Comparison of ENCODE assay signal across 23 cellular contexts in genomic region chr14:66003082-66003740, GRCh38.
A peak's percentile ranks its signal among the peaks of the same experiment; 100 is the strongest.
DNase-seq lines count a peak whose midpoint lies in the region; ATAC-seq and TF ChIP-seq lines count a peak whose summit lies in the region.
"Had no signal": no experiment of that assay in that cellular context is flagged by ENCODE, and none has a peak within 500 bp of the region (broad histone marks: within the 10 kb centered on the region; RNA-seq: fewer than 3 reads in every experiment).

No MANE protein-coding gene starts in this region.

- POLR2A ChIA-PET in PC-3 (lab: Charles Lee; ENCODE audit: unreplicated experiment) = no interaction called here

- intact Hi-C loops in PC-3 (cut with micrococcal nuclease) (no loop called here), upper lobe of right lung (cut with DNase I) (no loop called here)

- no peaks in the 10 kb centered on the region for H3K79me2 ChIP-seq in PC-3 (ENCODE audit: low read length)

- peak; percentile 73 for ATAC-seq in PC-3
- ATAC-seq in upper lobe of right lung = peak; percentile 40
- no peak for ATAC-seq in GM19035 (IDR thresholded peaks at IDR 0.05; ENCODE audit: unreplicated experiment)
- ATAC-seq: CD8-positive, alpha-beta T cell; mucosa of descending colon; stimulated activated effector memory CD8-positive, alpha-beta T cell treated with anti-CD3 and anti-CD28 coated beads, Interleukin-12 subunit alpha, Interleukin-12 subunit beta, amount 100 ng/mL, for 72 hours had no signal

- H3K9ac ChIP-seq in PC-3 (ENCODE audit: low read length) = no peak overlapping the region
- H3K9ac ChIP-seq: GM23248 had no signal

- CTCF ChIA-PET in PC-3 (lab: Charles Lee) = no interaction called here

- no peak overlapping the region for H2AFZ ChIP-seq in PC-3 (ENCODE audit: low read length)
- H2AFZ ChIP-seq: GM23248 had no signal

- H3K4me3 ChIP-seq in PC-3 (ENCODE audit: low read length) (no peak overlapping the region), epithelial cell of esophagus (ENCODE audit: low read length) (no peak overlapping the region), upper lobe of right lung (no peak overlapping the region)
- H3K4me3 ChIP-seq: GM23248, mucosa of descending colon, skin epidermis had no signal

- H3K9me2 ChIP-seq in PC-3 (replicated peaks; ENCODE audit: low read length) = no peaks in the 10 kb centered on the region

- H3F3A ChIP-seq in PC-3 (ENCODE audit: low read length, unreplicated experiment) = no peaks in the 10 kb centered on the region

- no peaks in the 10 kb centered on the region for H3K36me3 ChIP-seq in PC-3 (ENCODE audit: low read depth, low read length)
- H3K36me3 ChIP-seq in upper lobe of right lung = no peaks in the 10 kb centered on the region

- H3K4me1 ChIP-seq in PC-3 (ENCODE audit: insufficient read depth, low read length) (peaks cover 10% of the 10 kb centered on the region; the same call in 1 of the 2 replicates), upper lobe of right lung (no peaks in the 10 kb centered on the region)

- BruUV-seq in PC-3 (replicated peaks; lab: Mats Ljungman, UMichigan) = no TSS peak

- DNase-seq in NCI-H2029 (lab: John Stamatoyannopoulos, UW) (peak; percentile 9), NCI-H2029 treated with DMSO at 0.1 percent for 48 hours (lab: John Stamatoyannopoulos, UW) (no peak), PC-3 (peak; percentile 68), epithelial cell of esophagus (ENCODE audit: low read depth) (peak; percentile 81), upper lobe of right lung (no peak)
- no peak for DNase-seq in activated CD4-positive, alpha-beta T cell treated with anti-CD3 and anti-CD28 coated beads, Interleukin-2, amount 50 U/mL, for 4 hours
- DNase-seq in activated CD4-positive, CD25-positive, alpha-beta regulatory T cell treated with anti-CD3 and anti-CD28 coated beads, Interleukin-2, amount 50 U/mL, for 72 hours = no peak
- DNase-seq: 8988T; activated B cell treated with CpG ODN at 0.5 μM for 24 hours; activated CD4-positive, alpha-beta memory T cell treated with anti-CD3 and anti-CD28 coated beads for 36 hours; activated effector memory CD4-positive, alpha-beta T cell treated with Interleukin-2 at 50 U/mL for 16 hours; activated naive CD8-positive, alpha-beta T cell treated with anti-CD3 and anti-CD28 coated beads, Interleukin-2, amount 10 ng/mL, durations not matched to agents 7 days and 5 days; CD8-positive, alpha-beta T cell; foreskin fibroblast; GM23248; mucosa of descending colon; NCI-H1105; OCI-M1; stimulated activated CD4-positive, alpha-beta T cell treated with anti-CD3 and anti-CD28 coated beads, Interleukin-2, amount 100 ng/mL, for 24 hours; T-helper 2 cell had no signal

- H4K20me1 ChIP-seq in PC-3 (ENCODE audit: low read length) = no peaks in the 10 kb centered on the region

- no peaks in the 10 kb centered on the region; the same call in 1 of the 2 replicates for H3K27me3 ChIP-seq in PC-3 (ENCODE audit: low read length)
- no peaks in the 10 kb centered on the region for H3K27me3 ChIP-seq in upper lobe of right lung

- H3K27ac ChIP-seq in PC-3 (ENCODE audit: low read length) = no peak overlapping the region
- H3K27ac ChIP-seq in upper lobe of right lung = no peak overlapping the region
- H3K27ac ChIP-seq: GM23248, skin epidermis had no signal

- TF ChIP-seq CTCF in PC-3 (conservative IDR thresholded peaks at IDR 0.05; ENCODE audit: low read depth, low read length) = no peak
- TF ChIP-seq CTCF in epithelial cell of esophagus (IDR thresholded peaks at IDR 0.05; ENCODE audit: insufficient read depth, low read depth, low read length, missing control alignments) = no peak
- TF ChIP-seq CTCF in upper lobe of right lung (IDR thresholded peaks at IDR 0.05) = no peak

- no peak overlapping the region for H3K4me2 ChIP-seq in PC-3 (ENCODE audit: low read length)

- H3K9me3 ChIP-seq in PC-3 (ENCODE audit: low read length) (0 out of 2 replicates have a peak, but pooled peaks cover 6% of the 10 kb centered on the region), upper lobe of right lung (no peaks in the 10 kb centered on the region)

Comparison
In these comparisons a context has a peak if more than half of its experiments do, and no peak if none do; other contexts are left out.
1. DNase-seq: peak in NCI-H2029 (single experiment), PC-3 (single experiment) and epithelial cell of esophagus (single experiment); none in NCI-H2029 treated with DMSO at 0.1 percent for 48 hours (single experiment), upper lobe of right lung (single experiment), activated CD4-positive, alpha-beta T cell treated with anti-CD3 and anti-CD28 coated beads, Interleukin-2, amount 50 U/mL, for 4 hours (0 of 2) and activated CD4-positive, CD25-positive, alpha-beta regulatory T cell treated with anti-CD3 and anti-CD28 coated beads, Interleukin-2, amount 50 U/mL, for 72 hours (single experiment).